Comparison of ENCODE assay signal across 1 cellular context in genomic region chr13:96804186-96804585, GRCh38.
TF ChIP-seq lines count a peak whose summit lies in the region.

No MANE protein-coding gene starts in this region.

TF ChIP-seq in GM23338, 12 proteins besides CTCF, POLR2A, EP300 and RAD21 (continued from another document):
- TF ChIP-seq POLR2AphosphoS5 (IDR thresholded peaks at IDR 0.05; ENCODE audit: low read depth): no peak
- no peak for TF ChIP-seq JUNB (IDR thresholded peaks at IDR 0.05; ENCODE audit: unreplicated experiment)
- TF ChIP-seq ETS1 (IDR thresholded peaks at IDR 0.05): no peak
- no peak for TF ChIP-seq EZH2 (IDR thresholded peaks at IDR 0.05; ENCODE audit: low read depth, unreplicated experiment)
- TF ChIP-seq CREB1 (CRISPR knock-in tag; IDR thresholded peaks at IDR 0.05; ENCODE audit: low read depth): no peak
- no peak for TF ChIP-seq ZNF331 (CRISPR knock-in tag; IDR thresholded peaks at IDR 0.05; ENCODE audit: low read depth)
